ENCODE assay signal across 27 cellular contexts in genomic region chr4:6845574-6845973, GRCh38.
"Had no signal": no experiment of that assay in that cellular context is flagged by ENCODE, and none has a peak within 500 bp of the region (broad histone marks: within the 10 kb centered on the region; RNA-seq: fewer than 3 reads in every experiment).

No MANE protein-coding gene starts in this region.

- H3K27ac Mint-ChIP-seq: activated CD8-positive, alpha-beta T cell treated with anti-CD3 and anti-CD28 coated beads for 36 hours; activated naive CD4-positive, alpha-beta T cell treated with anti-CD3 and anti-CD28 coated beads, Interleukin-2, amount 50 U/mL, for 72 hours; activated T-cell treated with anti-CD3 and anti-CD28 coated beads, Interleukin-2, amount 50 U/mL, for 72 hours; activated T-helper 17 cell treated with anti-CD3 and anti-CD28 coated beads, Interleukin-2, amount 50 U/mL, for 72 hours; T-cell had no signal

- H3K4me3 Mint-ChIP-seq: activated CD8-positive, alpha-beta T cell treated with anti-CD3 and anti-CD28 coated beads for 36 hours; activated T-cell treated with anti-CD3 and anti-CD28 coated beads, Interleukin-2, amount 50 U/mL, for 72 hours; activated T-helper 17 cell treated with anti-CD3 and anti-CD28 coated beads, Interleukin-2, amount 50 U/mL, for 72 hours; T-cell; T-helper 17 cell had no signal

- H3K9me3 Mint-ChIP-seq: activated CD8-positive, alpha-beta T cell treated with anti-CD3 and anti-CD28 coated beads for 36 hours; activated naive CD4-positive, alpha-beta T cell treated with anti-CD3 and anti-CD28 coated beads, Interleukin-2, amount 50 U/mL, for 72 hours; activated T-cell treated with anti-CD3 and anti-CD28 coated beads, Interleukin-2, amount 50 U/mL, for 72 hours; activated T-helper 17 cell treated with anti-CD3 and anti-CD28 coated beads, Interleukin-2, amount 50 U/mL, for 72 hours; T-cell had no signal

- DNase-seq: activated CD4-positive, alpha-beta T cell treated with anti-CD3 and anti-CD28 coated beads for 1 hour; activated CD4-positive, alpha-beta T cell treated with anti-CD3 and anti-CD28 coated beads for 48 hours; activated CD4-positive, alpha-beta T cell treated with anti-CD3 and anti-CD28 coated beads, Interleukin-2, amount 50 U/mL, for 4 hours; activated CD4-positive, CD25-positive, alpha-beta regulatory T cell; activated CD8-positive, alpha-beta T cell treated with anti-CD3 and anti-CD28 coated beads for 36 hours; activated effector memory CD4-positive, alpha-beta T cell treated with anti-CD3 and anti-CD28 coated beads, Interleukin-2, amount 50 U/mL, for 16 hours; activated naive CD4-positive, alpha-beta T cell treated with Interleukin-2 at 50 U/mL for 16 hours; activated T-cell treated with anti-CD3 and anti-CD28 coated beads, Interleukin-2, amount 50 U/mL, for 1 hour; activated T-cell treated with anti-CD3 and anti-CD28 coated beads, Interleukin-2, amount 50 U/mL, for 72 hours; aorta; Kasumi-1; KG1; MM.1S; MV-4-11; NCI-H1092; NCI-H1436 treated with DMSO at 0.1 percent for 48 hours; NCI-H1694 treated with DMSO at 0.1 percent for 48 hours; NCI-H2029; NCI-H345; NCI-H524 treated with DMSO at 0.1 percent for 48 hours; SHP77 treated with DMSO at 0.1 percent for 48 hours; T-cell; T-helper 17 cell had no signal

- ATAC-seq: activated CD8-positive, alpha-beta T cell treated with anti-CD3 and anti-CD28 coated beads for 36 hours; activated naive CD4-positive, alpha-beta T cell treated with anti-CD3 and anti-CD28 coated beads, Interleukin-2, amount 50 U/mL, for 72 hours; activated T-cell treated with anti-CD3 and anti-CD28 coated beads, Interleukin-2, amount 50 U/mL, for 72 hours; activated T-helper 17 cell treated with anti-CD3 and anti-CD28 coated beads, Interleukin-2, amount 50 U/mL, for 72 hours; Panc1; SK-N-SH treated with all-trans-retinoic acid at 6 μM for 48 hours; T-cell; T-helper 17 cell had no signal

- H3K27me3 Mint-ChIP-seq: activated CD8-positive, alpha-beta T cell treated with anti-CD3 and anti-CD28 coated beads for 36 hours; activated T-helper 17 cell treated with anti-CD3 and anti-CD28 coated beads, Interleukin-2, amount 50 U/mL, for 72 hours; T-cell; T-helper 17 cell had no signal
